17 cellular contexts compared by ENCODE assay signal in genomic region chr1:68223714-68224113, GRCh38. TPM values are rescaled to one million over a fixed set of nuclear protein-coding genes. Genes with fewer than 3 reads are reported as not detected.
DNase-seq lines count a peak whose midpoint lies in the region; ATAC-seq and TF ChIP-seq lines count a peak whose summit lies in the region.
"Had no signal": no experiment of that assay in that cellular context is flagged by ENCODE, and none has a peak within 500 bp of the region (broad histone marks: within the 10 kb centered on the region; RNA-seq: fewer than 3 reads in every experiment).

No MANE protein-coding gene starts in this region.

- DNase-seq in breast epithelium (ENCODE audit: low spot score in 2 of 2) (no peak), heart left ventricle (peak in 4 of 5 donors; percentile 28 to 51 (median 40)), COLO829 (ENCODE audit: low spot score) (no peak), RWPE1 (ENCODE audit: low spot score) (no peak), colonic mucosa (no peak)
- no peak for DNase-seq in activated CD4-positive, alpha-beta T cell treated with anti-CD3 and anti-CD28 coated beads for 48 hours
- DNase-seq: CD8-positive, alpha-beta T cell; MG63; NCI-H1105 treated with DMSO at 0.1 percent for 48 hours; NCI-H187; NCI-H748 treated with DMSO at 0.1 percent for 48 hours had no signal

- CTCF ChIA-PET in RWPE1 (lab: Yijun Ruan, JAX): no interaction called here

- no peak for TF ChIP-seq CTCF in breast epithelium (IDR thresholded peaks at IDR 0.05)
- TF ChIP-seq CTCF in heart left ventricle (IDR thresholded peaks at IDR 0.05): no peak
- no peak for TF ChIP-seq CTCF in RWPE1 (conservative IDR thresholded peaks at IDR 0.05; ENCODE audit: low read depth)
- no peak for TF ChIP-seq CTCF in colonic mucosa (IDR thresholded peaks at IDR 0.05)

- H3K27me3 ChIP-seq in breast epithelium: no peaks in the 10 kb centered on the region
- no peaks in the 10 kb centered on the region for H3K27me3 ChIP-seq in heart left ventricle
- H3K27me3 ChIP-seq in muscle layer of duodenum (ENCODE audit: low read depth, low read length): no peaks in the 10 kb centered on the region
- H3K27me3 ChIP-seq in stomach smooth muscle (ENCODE audit: control insufficient read depth in 1 of 2, insufficient read depth in 2 of 2, low read length in 2 of 2): no peaks in the 10 kb centered on the region
- H3K27me3 ChIP-seq in colonic mucosa: no peaks in the 10 kb centered on the region
- H3K27me3 ChIP-seq: MG63 had no signal

- H3K4me3 ChIP-seq in breast epithelium: no peak overlapping the region
- no peak overlapping the region for H3K4me3 ChIP-seq in heart left ventricle
- no peak overlapping the region for H3K4me3 ChIP-seq in muscle layer of duodenum (ENCODE audit: low read depth in 1 of 2, low read length in 2 of 2)
- no peak overlapping the region for H3K4me3 ChIP-seq in stomach smooth muscle (ENCODE audit: low read length in 2 of 2)
- no peak overlapping the region for H3K4me3 ChIP-seq in colonic mucosa
- H3K4me3 ChIP-seq: GM23338, MG63 had no signal

- TF ChIP-seq POLR2A in breast epithelium (IDR thresholded peaks at IDR 0.05) (no peak), heart left ventricle (IDR thresholded peaks at IDR 0.05) (no peak)

- H3K9me3 ChIP-seq in breast epithelium: no peaks in the 10 kb centered on the region
- no peaks in the 10 kb centered on the region for H3K9me3 ChIP-seq in heart left ventricle
- H3K9me3 ChIP-seq in muscle layer of duodenum (ENCODE audit: control insufficient read depth in 1 of 2, low read length in 2 of 2): no peaks in the 10 kb centered on the region
- no peaks in the 10 kb centered on the region for H3K9me3 ChIP-seq in stomach smooth muscle (ENCODE audit: control insufficient read depth in 2 of 2, low read length in 2 of 2)
- no peaks in the 10 kb centered on the region for H3K9me3 ChIP-seq in colonic mucosa
- H3K9me3 ChIP-seq: MG63 had no signal

- H3K9ac ChIP-seq in stomach smooth muscle (ENCODE audit: low read length in 2 of 2) (no peak overlapping the region), colonic mucosa (ENCODE audit: low read depth in 2 of 2, low read length in 2 of 2) (no peak overlapping the region)
- H3K9ac ChIP-seq: KMS-11 had no signal

- whole genome bisulfite sequencing in heart left ventricle, 4 donors: 67 to 82% (median 76%) methylated on average over 2 of the region's 2 CpGs

- H3K36me3 ChIP-seq in breast epithelium: no peaks in the 10 kb centered on the region
- H3K36me3 ChIP-seq in heart left ventricle: no peaks in the 10 kb centered on the region
- no peaks in the 10 kb centered on the region for H3K36me3 ChIP-seq in muscle layer of duodenum (ENCODE audit: control insufficient read depth in 1 of 2, insufficient read depth in 2 of 2, low read length in 2 of 2)
- H3K36me3 ChIP-seq in stomach smooth muscle (ENCODE audit: control insufficient read depth in 2 of 2, insufficient read depth in 2 of 2, low read length in 2 of 2): no peaks in the 10 kb centered on the region
- H3K36me3 ChIP-seq in colonic mucosa: no peaks in the 10 kb centered on the region
- H3K36me3 ChIP-seq: MG63 had no signal

- peak; percentile 39 to 83 (median 67) for ATAC-seq in heart left ventricle
- ATAC-seq: CD8-positive, alpha-beta T cell; GM23338; Panc1 had no signal

- H3K27ac ChIP-seq in breast epithelium (peak overlapping the region; percentile 10 to 59), heart left ventricle (peak overlapping the region in 4 of 12 donors; percentile 11 to 72 (median 44)), muscle layer of duodenum (ENCODE audit: low read length) (peak overlapping the region; percentile 10), stomach smooth muscle (ENCODE audit: low read length) (peak overlapping the region; percentile 53), RWPE1 (no peak overlapping the region), colonic mucosa (no peak overlapping the region)
- H3K27ac ChIP-seq: HL-60, KMS-11 had no signal

- intact Hi-C loops in breast epithelium (cut with DNase I; ENCODE audit: low total_unique reads) (no loop called here), heart left ventricle (cut with DNase I) (no loop called here), colonic mucosa (cut with DNase I) (loop anchor here (5.0 kb wide), 1 partner anchor 501 kb away; no protein-coding TSS in a partner anchor)

- H3K4me1 ChIP-seq in breast epithelium (no peaks in the 10 kb centered on the region), heart left ventricle (peaks cover 0 to 48% (median 21%) of the 10 kb centered on the region in 12 donors), muscle layer of duodenum (ENCODE audit: control insufficient read depth in 1 of 2, insufficient read depth in 2 of 2, low read length in 2 of 2) (peaks cover 8 to 22% of the 10 kb centered on the region in 2 donors), stomach smooth muscle (ENCODE audit: control insufficient read depth, insufficient read depth, low read length) (peaks cover 24% of the 10 kb centered on the region), colonic mucosa (no peaks in the 10 kb centered on the region)

- POLR2A ChIA-PET in RWPE1 (lab: Yijun Ruan, JAX; ENCODE audit: low non-redundant PET): no interaction called here

RNA-seq across cellular contexts. Expression of gene WLS, which starts 8.6 kb away (rescaled TPM):
- total RNA-seq in breast epithelium (10 to 100 TPM; 61.9 to 76.3 (median 62.8) TPM), heart left ventricle (100 to 1,000 TPM in 6 of 9 donors, 10 to 100 TPM in 3; 78.2 to 115 (median 107) TPM), colonic mucosa (100 to 1,000 TPM in 1 of 2 donors, 10 to 100 TPM in 1; 88.3 to 116 TPM)
- 10 to 100 TPM; 36.5 to 38.4 TPM for polyA plus RNA-seq in heart left ventricle
- total RNA-seq: CD8-positive, alpha-beta T cell had no signal

Comparison
In these comparisons a context has a peak if more than half of its experiments do, and no peak if none do; other contexts are left out.
1. DNase-seq: peak in heart left ventricle (4 of 5); none in breast epithelium (0 of 2), COLO829 (single experiment), activated CD4-positive, alpha-beta T cell treated with anti-CD3 and anti-CD28 coated beads for 48 hours (single experiment), RWPE1 (single experiment) and colonic mucosa (single experiment).
2. H3K27ac ChIP-seq: peak in breast epithelium (2 of 2), muscle layer of duodenum (single experiment) and stomach smooth muscle (single experiment); none in RWPE1 (single experiment) and colonic mucosa (single experiment).